In genomic region chr2:27494284-27494943, GRCh38 we compare ENCODE assay signal across 9 cellular contexts.
DNase-seq lines count a peak whose midpoint lies in the region; ATAC-seq and TF ChIP-seq lines count a peak whose summit lies in the region.
"Had no signal": no experiment of that assay in that cellular context is flagged by ENCODE, and none has a peak within 500 bp of the region (broad histone marks: within the 10 kb centered on the region; RNA-seq: fewer than 3 reads in every experiment).

No MANE protein-coding gene starts in this region.

- no peak overlapping the region for H3K27ac ChIP-seq in brain microvascular endothelial cell
- H3K27ac ChIP-seq: 22Rv1 had no signal

- in situ Hi-C loops in brain microvascular endothelial cell (cut with HindIII; ENCODE audit: low pct_ligation_motif_present, low sequenced_read_pairs), result no loop called here
- in situ Hi-C loops in GM13977 (cut with MboI; ENCODE audit: low pct_unique_long_range_greater_than_20kb, low sequenced_read_pairs, unreplicated experiment), result no loop called here

- no peak for ATAC-seq in stimulated activated naive CD8-positive, alpha-beta T cell treated with anti-CD3 and anti-CD28 coated beads, Interleukin-15, Interleukin-2, amounts not matched to agents 100 U/mL and 50 U/mL, for 24 hours
- ATAC-seq in GM21619 (IDR thresholded peaks at IDR 0.05; ENCODE audit: unreplicated experiment), result no peak

- H3K36me3 ChIP-seq in brain microvascular endothelial cell (replicated peaks), result no peaks in the 10 kb centered on the region

- DNase-seq in DMS53 (lab: John Stamatoyannopoulos, UW), result peak; percentile 39
- no peak for DNase-seq in DMS53 treated with DMSO at 0.1 percent for 48 hours (lab: John Stamatoyannopoulos, UW; ENCODE audit: unreplicated experiment)
- DNase-seq in brain microvascular endothelial cell, result no peak
- peak; percentile 33 for DNase-seq in kidney tubule cell (ENCODE audit: low spot score)
- peak; percentile 15 for DNase-seq in stimulated activated naive CD8-positive, alpha-beta T cell treated with anti-CD3 and anti-CD28 coated beads, Interleukin-15, Interleukin-2, amounts not matched to agents 100 U/mL and 50 U/mL, for 24 hours
- DNase-seq in NOMO-1 treated with dmso at 0.1 percent for 144 hours (lab: John Stamatoyannopoulos, UW; ENCODE audit: unreplicated experiment), result no peak
- no peak for DNase-seq in GM13977 (ENCODE audit: low spot score)

- TF ChIP-seq CTCF in brain microvascular endothelial cell (IDR thresholded peaks at IDR 0.05; ENCODE audit: low read depth, low read length, missing control alignments) (peak; percentile 40), GM13977 (IDR thresholded peaks at IDR 0.05; ENCODE audit: extremely low read depth, insufficient read depth, missing control alignments) (no peak)

- H3K27me3 ChIP-seq in brain microvascular endothelial cell (replicated peaks), result no peaks in the 10 kb centered on the region

- H3K4me3 ChIP-seq in brain microvascular endothelial cell (ENCODE audit: low read depth, low read length), result peak overlapping the region; percentile 69

Comparison
In these comparisons a context has a peak if more than half of its experiments do, and no peak if none do; other contexts are left out.
1. DNase-seq: peak in DMS53 (single experiment), kidney tubule cell (single experiment) and stimulated activated naive CD8-positive, alpha-beta T cell treated with anti-CD3 and anti-CD28 coated beads, Interleukin-15, Interleukin-2, amounts not matched to agents 100 U/mL and 50 U/mL, for 24 hours (single experiment); none in DMS53 treated with DMSO at 0.1 percent for 48 hours (single experiment), brain microvascular endothelial cell (single experiment), NOMO-1 treated with dmso at 0.1 percent for 144 hours (single experiment) and GM13977 (single experiment).